15 cellular contexts compared by ENCODE assay signal in the genomic region with DNA sequence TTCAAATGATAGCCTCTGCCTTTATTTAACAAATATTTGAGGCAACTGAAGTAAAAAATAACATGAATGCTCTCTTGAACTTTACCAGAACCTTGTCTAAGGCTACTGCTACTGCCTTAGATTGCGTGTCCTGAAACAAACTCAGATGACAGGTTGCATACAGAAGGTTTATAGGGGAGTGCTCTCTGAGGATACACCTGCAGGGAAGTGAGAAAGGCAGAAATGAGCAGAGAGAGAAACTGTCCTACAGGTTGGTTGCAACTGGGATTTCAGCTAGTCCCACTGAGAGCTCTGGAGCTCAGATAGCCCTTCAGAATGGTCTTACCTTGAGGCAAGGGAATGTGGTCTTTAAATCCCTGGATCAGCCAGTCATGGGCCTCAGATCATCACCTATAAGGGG.
DNase-seq lines count a peak whose midpoint lies in the region; ATAC-seq and TF ChIP-seq lines count a peak whose summit lies in the region.
"Had no signal": no experiment of that assay in that cellular context is flagged by ENCODE, and none has a peak within 500 bp of the region (broad histone marks: within the 10 kb centered on the region; RNA-seq: fewer than 3 reads in every experiment).

No MANE protein-coding gene starts in this region.

- 86 to 98% (median 96%) methylated on average over 1 of the region's 1 CpG for WGBS in ovary, 3 donors

- TF ChIP-seq EP300 in ovary (IDR thresholded peaks at IDR 0.05) = no peak

- peak; percentile 85 for DNase-seq in GM12865 (ENCODE audit: low read depth)
- no peak for DNase-seq in ovary
- no peak for DNase-seq in stimulated activated naive CD4-positive, alpha-beta T cell (lab: John Stamatoyannopoulos, UW)
- no peak for DNase-seq in superior temporal gyrus (ENCODE audit: extremely low spot score)
- DNase-seq in NCI-H2029 (lab: John Stamatoyannopoulos, UW) = no peak
- DNase-seq: activated CD8-positive, alpha-beta memory T cell treated with anti-CD3 and anti-CD28 coated beads, Interleukin-2, amount 10 ng/mL, durations not matched to agents 7 days and 5 days; activated naive CD8-positive, alpha-beta T cell treated with anti-CD3 and anti-CD28 coated beads, Interleukin-2, amount 50 U/mL, for 24 hours; DND-41; NCI-H2029 treated with DMSO at 0.1 percent for 48 hours; small intestine had no signal

- TF ChIP-seq CTCF in GM12865 (IDR thresholded peaks at IDR 0.05; ENCODE audit: insufficient read depth, low read depth, low read length, missing control alignments) = no peak
- TF ChIP-seq CTCF in ovary (IDR thresholded peaks at IDR 0.05) = no peak

- H3K27me3 ChIP-seq in ovary = no peaks in the 10 kb centered on the region

- H3K27ac ChIP-seq in ovary = no peak overlapping the region
- H3K27ac ChIP-seq: coronary artery had no signal

- intact Hi-C loops in ovary (cut with DNase I) = no loop called here

- no peaks in the 10 kb centered on the region for H3K9me3 ChIP-seq in ovary

- H3K4me3 ChIP-seq in GM12865 (ENCODE audit: low read depth, low read length) (no peak overlapping the region), ovary (no peak overlapping the region)
- H3K4me3 ChIP-seq: coronary artery had no signal

- no peaks in the 10 kb centered on the region for H3K4me1 ChIP-seq in ovary (ENCODE audit: insufficient read depth)

- H3K36me3 ChIP-seq in ovary = no peaks in the 10 kb centered on the region

- ATAC-seq in GM19395 (IDR thresholded peaks at IDR 0.05; ENCODE audit: unreplicated experiment) = peak; percentile 91
- ATAC-seq in HG02642 (IDR thresholded peaks at IDR 0.05; ENCODE audit: poor library complexity, unreplicated experiment) = peak; percentile 87
- ATAC-seq in HG03432 (IDR thresholded peaks at IDR 0.05; ENCODE audit: unreplicated experiment) = peak; percentile 83
- ATAC-seq: activated CD8-positive, alpha-beta memory T cell treated with anti-CD3 and anti-CD28 coated beads, Interleukin-2, amount 10 ng/mL, durations not matched to agents 7 days and 5 days; activated naive CD8-positive, alpha-beta T cell treated with anti-CD3 and anti-CD28 coated beads, Interleukin-2, amount 50 U/mL, for 24 hours; natural killer cell treated with Interleukin-12 subunit alpha and Interleukin-12 subunit beta and Interleukin-15 and Interleukin-18, amount 100 ng/mL, for 72 hours had no signal

- TF ChIP-seq POLR2A in ovary (IDR thresholded peaks at IDR 0.05) = no peak
